In genomic region chr2:72361516-72361915, GRCh38 we compare ENCODE assay signal across 23 cellular contexts.
DNase-seq lines count a peak whose midpoint lies in the region; ATAC-seq and TF ChIP-seq lines count a peak whose summit lies in the region.
"Had no signal": no experiment of that assay in that cellular context is flagged by ENCODE, and none has a peak within 500 bp of the region (broad histone marks: within the 10 kb centered on the region; RNA-seq: fewer than 3 reads in every experiment).

No MANE protein-coding gene starts in this region.

- peaks cover 3% of the 10 kb centered on the region for H3K9me3 Mint-ChIP-seq in mesothelial cell of epicardium
- H3K9me3 Mint-ChIP-seq: GM23338, H9 had no signal

- peaks cover 22% of the 10 kb centered on the region for H3K36me3 Mint-ChIP-seq in mesothelial cell of epicardium
- H3K36me3 Mint-ChIP-seq: CD14-positive monocyte had no signal

- H2AFZ ChIP-seq in Karpas-422 (ENCODE audit: low read length): no peak overlapping the region
- H2AFZ ChIP-seq: GM23338 had no signal

- H3K36me3 ChIP-seq in Karpas-422 (ENCODE audit: insufficient read depth, low read length): no peaks in the 10 kb centered on the region
- H3K36me3 ChIP-seq: BE2C; BLaER1 treated with 17β-estradiol and CSF1 and Interleukin-3, amounts not matched to agents 10 nM and 100 nM had no signal

- no peaks in the 10 kb centered on the region for H3K9me3 ChIP-seq in Karpas-422 (ENCODE audit: low read length)
- H3K9me3 ChIP-seq: A549; BE2C; BLaER1 treated with 17β-estradiol and CSF1 and Interleukin-3, amounts not matched to agents 10 nM and 100 nM had no signal

- no peaks in the 10 kb centered on the region for H3K27me3 Mint-ChIP-seq in mesothelial cell of epicardium (ENCODE audit: low read depth)
- H3K27me3 Mint-ChIP-seq: CD4-positive, alpha-beta T cell; CD8-positive, alpha-beta memory T cell had no signal

- H3K27ac ChIP-seq in Karpas-422 (ENCODE audit: low read length): no peak overlapping the region
- H3K27ac ChIP-seq: A549; BLaER1 treated with 17β-estradiol and CSF1 and Interleukin-3, amounts not matched to agents 10 nM and 100 nM had no signal

- H3K4me2 ChIP-seq in Karpas-422 (ENCODE audit: low read depth, low read length, poor library complexity, severe bottlenecking): no peak overlapping the region
- H3K4me2 ChIP-seq: A549; BLaER1 treated with 17β-estradiol and CSF1 and Interleukin-3, amounts not matched to agents 10 nM and 100 nM; GM23338 had no signal

- no peaks in the 10 kb centered on the region for H3K27me3 ChIP-seq in Karpas-422 (ENCODE audit: low read length)
- H3K27me3 ChIP-seq: BE2C; BLaER1 treated with 17β-estradiol and CSF1 and Interleukin-3, amounts not matched to agents 10 nM and 100 nM had no signal

- no peaks in the 10 kb centered on the region for H3K4me1 ChIP-seq in Karpas-422 (ENCODE audit: low read length)
- H3K4me1 ChIP-seq: BE2C; BLaER1 treated with 17β-estradiol and CSF1 and Interleukin-3, amounts not matched to agents 10 nM and 100 nM had no signal

- DNase-seq in M059J (ENCODE audit: low read depth) (peak; percentile 4), glomerular visceral epithelial cell (ENCODE audit: extremely low spot score) (peak; percentile 16), mesothelial cell of epicardium (ENCODE audit: low spot score in 2 of 2, unreplicated experiment in 2 of 2) (no peak), SKM-1 treated with dmso at 0.1 percent for 144 hours (lab: John Stamatoyannopoulos, UW; ENCODE audit: unreplicated experiment) (no peak), Karpas-422 (no peak)
- DNase-seq in stimulated activated CD4-positive, alpha-beta T cell treated with anti-CD3 and anti-CD28 coated beads, Interleukin-12 subunit alpha, Interleukin-12 subunit beta, amount 100 ng/mL, for 4 hours: no peak
- DNase-seq: 8988T; ACHN; AML-193; BE2C; Calu3; CD4-positive, alpha-beta T cell; CD8-positive, alpha-beta memory T cell; DMS53; DMS79 treated with DMSO at 0.1 percent for 48 hours; GF-D8; H9 had no signal

- no peaks in the 10 kb centered on the region for H3K9me2 ChIP-seq in Karpas-422 (replicated peaks; ENCODE audit: insufficient read depth, low read length)

- H3K4me3 ChIP-seq in Karpas-422 (ENCODE audit: low read length): no peak overlapping the region
- H3K4me3 ChIP-seq: A549; BLaER1 treated with 17β-estradiol and CSF1 and Interleukin-3, amounts not matched to agents 10 nM and 100 nM; GM23338 had no signal

- H3K9ac ChIP-seq in Karpas-422 (ENCODE audit: low read length): no peak overlapping the region
- H3K9ac ChIP-seq: BLaER1 treated with 17β-estradiol and CSF1 and Interleukin-3, amounts not matched to agents 10 nM and 100 nM had no signal

- peak overlapping the region; percentile 65 for H3K27ac Mint-ChIP-seq in mesothelial cell of epicardium
- H3K27ac Mint-ChIP-seq: CD14-positive monocyte; CD4-positive, alpha-beta T cell; CD8-positive, alpha-beta memory T cell; GM23338; H9 had no signal

- H3K4me3 Mint-ChIP-seq in mesothelial cell of epicardium: no peak overlapping the region
- H3K4me3 Mint-ChIP-seq: CD14-positive monocyte; CD4-positive, alpha-beta T cell; CD8-positive, alpha-beta memory T cell; GM23338; H9 had no signal

- TF ChIP-seq CTCF in mesothelial cell of epicardium (IDR thresholded peaks at IDR 0.05; ENCODE audit: unreplicated experiment): no peak

- H4K20me1 ChIP-seq in Karpas-422 (ENCODE audit: insufficient read depth, low read depth, low read length): no peaks in the 10 kb centered on the region
- H4K20me1 ChIP-seq: BLaER1 treated with 17β-estradiol and CSF1 and Interleukin-3, amounts not matched to agents 10 nM and 100 nM had no signal

- no peak for ATAC-seq in HG03175 (IDR thresholded peaks at IDR 0.05; ENCODE audit: unreplicated experiment)
- ATAC-seq: A549, GM23338, HCT116 had no signal

- no peaks in the 10 kb centered on the region for H3K79me2 ChIP-seq in Karpas-422 (ENCODE audit: low read length)

- peaks cover 33% of the 10 kb centered on the region for H3K4me1 Mint-ChIP-seq in mesothelial cell of epicardium
- H3K4me1 Mint-ChIP-seq: CD14-positive monocyte; CD8-positive, alpha-beta memory T cell; H9 had no signal

Comparison
In these comparisons a context has a peak if more than half of its experiments do, and no peak if none do; other contexts are left out.
1. DNase-seq: peak in M059J (single experiment) and glomerular visceral epithelial cell (single experiment); none in mesothelial cell of epicardium (0 of 2), SKM-1 treated with dmso at 0.1 percent for 144 hours (single experiment), Karpas-422 (single experiment) and stimulated activated CD4-positive, alpha-beta T cell treated with anti-CD3 and anti-CD28 coated beads, Interleukin-12 subunit alpha, Interleukin-12 subunit beta, amount 100 ng/mL, for 4 hours (single experiment).